ENCODE assay signal across 9 cellular contexts in genomic region chr17:43369986-43370385, GRCh38. TPM values are rescaled to one million over a fixed set of nuclear protein-coding genes. Genes with fewer than 3 reads are reported as not detected.
DNase-seq lines count a peak whose midpoint lies in the region; ATAC-seq and TF ChIP-seq lines count a peak whose summit lies in the region.
"Had no signal": no experiment of that assay in that cellular context is flagged by ENCODE, and none has a peak within 500 bp of the region (broad histone marks: within the 10 kb centered on the region; RNA-seq: fewer than 3 reads in every experiment).

No MANE protein-coding gene starts in this region.

- H3K27ac ChIP-seq in DOHH2 (ENCODE audit: low read depth, low read length) (no peak overlapping the region), gastroesophageal sphincter (peak overlapping the region; percentile 96 to 100 (median 100))

- H3K4me1 Mint-ChIP-seq in T-helper 2 cell treated with Interferon-gamma antibody and Interleukin-4, amounts not matched to agents 5 μg/mL and 100 μg/mL, for 36 hours (ENCODE audit: low read depth), result peaks cover 45% of the 10 kb centered on the region

- H3K79me2 ChIP-seq in DOHH2 (ENCODE audit: control insufficient read depth, low read length), result no peaks in the 10 kb centered on the region

- peak overlapping the region; percentile 95 for H3K4me3 Mint-ChIP-seq in T-helper 2 cell treated with Interferon-gamma antibody and Interleukin-4, amounts not matched to agents 5 μg/mL and 100 μg/mL, for 36 hours

- H3K27ac Mint-ChIP-seq in T-helper 2 cell treated with Interferon-gamma antibody and Interleukin-4, amounts not matched to agents 5 μg/mL and 100 μg/mL, for 36 hours, result peak overlapping the region; percentile 100

- H3K4me1 ChIP-seq in DOHH2 (ENCODE audit: control insufficient read depth, low read length) (peaks cover 59% of the 10 kb centered on the region), gastroesophageal sphincter (peaks cover 0 to 38% (median 11%) of the 10 kb centered on the region in 3 donors), skeletal muscle satellite cell (ENCODE audit: control insufficient read depth, insufficient read depth, low read length) (peaks cover 25% of the 10 kb centered on the region), HAP-1 (peaks cover 12% of the 10 kb centered on the region)

- TF ChIP-seq EP300 in gastroesophageal sphincter (IDR thresholded peaks at IDR 0.05), result no peak

- no peak for TF ChIP-seq CTCF in DOHH2 (IDR thresholded peaks at IDR 0.05; ENCODE audit: low read depth, low read length, poor library complexity, severe bottlenecking)
- no peak for TF ChIP-seq CTCF in gastroesophageal sphincter (IDR thresholded peaks at IDR 0.05)

- H3K27me3 Mint-ChIP-seq in T-helper 2 cell treated with Interferon-gamma antibody and Interleukin-4, amounts not matched to agents 5 μg/mL and 100 μg/mL, for 36 hours (ENCODE audit: low read depth), result no peaks in the 10 kb centered on the region

- H3K9me3 ChIP-seq in DOHH2 (ENCODE audit: control insufficient read depth, insufficient read depth, low read length) (no peaks in the 10 kb centered on the region), gastroesophageal sphincter (no peaks in the 10 kb centered on the region), skeletal muscle satellite cell (replicated peaks; ENCODE audit: low read length) (no peaks in the 10 kb centered on the region), HAP-1 (no peaks in the 10 kb centered on the region)

- H3K9me3 Mint-ChIP-seq in T-helper 2 cell treated with Interferon-gamma antibody and Interleukin-4, amounts not matched to agents 5 μg/mL and 100 μg/mL, for 36 hours, result no peaks in the 10 kb centered on the region

- in situ Hi-C loops in HAP-1 (cut with MboI; ENCODE audit: low sequenced_read_pairs), result no loop called here

- H3F3A ChIP-seq in DOHH2 (ENCODE audit: control insufficient read depth, insufficient read depth), result peaks cover 18% of the 10 kb centered on the region

- H3K36me3 ChIP-seq in DOHH2 (ENCODE audit: control insufficient read depth, low read length) (no peaks in the 10 kb centered on the region), gastroesophageal sphincter (no peaks in the 10 kb centered on the region), skeletal muscle satellite cell (ENCODE audit: insufficient read depth, low read length) (no peaks in the 10 kb centered on the region), HAP-1 (replicated peaks) (no peaks in the 10 kb centered on the region)

- H3K27me3 ChIP-seq in DOHH2 (ENCODE audit: control insufficient read depth, low read length) (peaks cover 35% of the 10 kb centered on the region), gastroesophageal sphincter (no peaks in the 10 kb centered on the region), skeletal muscle satellite cell (ENCODE audit: control insufficient read depth, insufficient read depth, low read length) (no peaks in the 10 kb centered on the region), HAP-1 (ENCODE audit: low read depth) (no peaks in the 10 kb centered on the region)

- peak overlapping the region; percentile 85; the same call in 1 of the 2 replicates for H3K4me2 ChIP-seq in DOHH2 (ENCODE audit: low read length)
- peak overlapping the region; percentile 73 for H3K4me2 ChIP-seq in skeletal muscle satellite cell (ENCODE audit: low read length)

- TF ChIP-seq POLR2A in gastroesophageal sphincter (IDR thresholded peaks at IDR 0.05), result no peak

- no peak overlapping the region for H3K4me3 ChIP-seq in DOHH2 (ENCODE audit: low read length)
- H3K4me3 ChIP-seq in gastroesophageal sphincter, result no peak overlapping the region
- peak overlapping the region; percentile 57 for H3K4me3 ChIP-seq in skeletal muscle satellite cell (ENCODE audit: low read length)
- H3K4me3 ChIP-seq in HAP-1, result no peak overlapping the region

- H3K9ac ChIP-seq in skeletal muscle satellite cell (ENCODE audit: low read depth, low read length), result peak overlapping the region; percentile 85

- H3K36me3 Mint-ChIP-seq in T-helper 2 cell treated with Interferon-gamma antibody and Interleukin-4, amounts not matched to agents 5 μg/mL and 100 μg/mL, for 36 hours (ENCODE audit: low read depth), result no peaks in the 10 kb centered on the region

- DNase-seq in T-helper 2 cell treated with Interferon-gamma antibody and Interleukin-4, amounts not matched to agents 5 μg/mL and 100 μg/mL, for 36 hours (ENCODE audit: low spot score), result no peak
- DNase-seq in DMS153 treated with DMSO at 0.1 percent for 48 hours (lab: John Stamatoyannopoulos, UW; ENCODE audit: unreplicated experiment) (no peak), mesenteric fat pad (ENCODE audit: low spot score) (no peak), HAP-1 (ENCODE audit: low spot score in 2 of 2) (no peak)
- DNase-seq: amniotic stem cell had no signal

- no peaks in the 10 kb centered on the region for H3K9me2 ChIP-seq in DOHH2 (replicated peaks; ENCODE audit: control insufficient read depth, low read length)

- H4K20me1 ChIP-seq in DOHH2 (ENCODE audit: control insufficient read depth, insufficient read depth, low read depth, low read length), result peaks cover 3% of the 10 kb centered on the region; the same call in 1 of the 2 replicates

- ATAC-seq in gastroesophageal sphincter (no peak), GM18498 (IDR thresholded peaks at IDR 0.05; ENCODE audit: unreplicated experiment) (no peak)

- WGBS in gastroesophageal sphincter (ENCODE audit: low coverage in 1 of 2), 2 donors, result 87 to 89% methylated on average over 4 to 5 of the region's 5 CpGs

RNA-seq across cellular contexts. Expression of gene ARL4D, which starts 28.8 kb away (rescaled TPM):
- 10 to 100 TPM; 18.2 to 35.8 (median 20.2) TPM for total RNA-seq in gastroesophageal sphincter
- 26.4 and 27.7 TPM in 2 replicates for total RNA-seq in skeletal muscle satellite cell (2012; rRNA removed)
- total RNA-seq in mesenteric fat pad, result 18.0 TPM
